In genomic region chr5:42807722-42808447, GRCh38 we compare ENCODE assay signal across 11 cellular contexts. TPM values are rescaled to one million over a fixed set of nuclear protein-coding genes. Genes with fewer than 3 reads are reported as not detected.
DNase-seq lines count a peak whose midpoint lies in the region; ATAC-seq and TF ChIP-seq lines count a peak whose summit lies in the region.
"Had no signal": no experiment of that assay in that cellular context is flagged by ENCODE, and none has a peak within 500 bp of the region (broad histone marks: within the 10 kb centered on the region; RNA-seq: fewer than 3 reads in every experiment).

No MANE protein-coding gene starts in this region.

- H3K4me1 ChIP-seq in Peyer's patch = peaks cover 0 to 7% (median 0%) of the 10 kb centered on the region in 4 donors
- peaks cover 0 to 47% (median 24%) of the 10 kb centered on the region in 12 donors for H3K4me1 ChIP-seq in heart left ventricle
- H3K4me1 ChIP-seq in mucosa of stomach (ENCODE audit: control insufficient read depth, insufficient read depth, low read length) = peaks cover 14% of the 10 kb centered on the region
- no peaks in the 10 kb centered on the region for H3K4me1 ChIP-seq in CD8-positive, alpha-beta memory T cell (ENCODE audit: insufficient read depth, low read length)

- no peak for DNase-seq in Peyer's patch
- DNase-seq in heart left ventricle = peak in 1 of 5 donors; percentile 36
- DNase-seq in HK-2 (ENCODE audit: unreplicated experiment) = no peak
- no peak for DNase-seq in CD8-positive, alpha-beta memory T cell
- no peak for DNase-seq in CD14-positive monocyte (ENCODE audit: low spot score)
- DNase-seq: NCI-H1092; stimulated activated CD8-positive, alpha-beta memory T cell treated with anti-CD3 and anti-CD28 coated beads, Interleukin-4, amount 100 ng/mL, for 48 hours had no signal

- ATAC-seq in heart left ventricle = peak in 3 of 4 donors; percentile 45 to 57 (median 48)
- ATAC-seq in GM21390 (IDR thresholded peaks at IDR 0.05; ENCODE audit: unreplicated experiment) = no peak

- peak overlapping the region; percentile 14 for H3K9ac ChIP-seq in mucosa of stomach (ENCODE audit: low read length)

- CTCF ChIA-PET in CD8-positive, alpha-beta memory T cell (lab: Charles Lee) = no interaction called here

- H3K27ac ChIP-seq in 22Rv1 (no peak overlapping the region; the same call in 1 of the 2 replicates), Peyer's patch (peak overlapping the region in 1 of 4 donors; percentile 80), heart left ventricle (peak overlapping the region in 6 of 12 donors; percentile 1 to 86 (median 27))
- H3K27ac ChIP-seq in CD8-positive, alpha-beta memory T cell (ENCODE audit: low read depth, low read length) = no peak overlapping the region
- H3K27ac ChIP-seq: VCaP had no signal

- H3K27ac Mint-ChIP-seq in CD8-positive, alpha-beta memory T cell = no peak overlapping the region
- peak overlapping the region in 1 of 7 donors; percentile 66 for H3K27ac Mint-ChIP-seq in CD14-positive monocyte

- no peak overlapping the region for H3K4me3 Mint-ChIP-seq in CD8-positive, alpha-beta memory T cell
- H3K4me3 Mint-ChIP-seq in CD14-positive monocyte = no peak overlapping the region

- H3K4me1 Mint-ChIP-seq in CD8-positive, alpha-beta memory T cell = no peaks in the 10 kb centered on the region
- H3K4me1 Mint-ChIP-seq in CD14-positive monocyte = peaks cover 20% of the 10 kb centered on the region

- no peaks in the 10 kb centered on the region for H3K27me3 ChIP-seq in Peyer's patch
- no peaks in the 10 kb centered on the region for H3K27me3 ChIP-seq in heart left ventricle
- H3K27me3 ChIP-seq in mucosa of stomach (ENCODE audit: control insufficient read depth, insufficient read depth, low read length) = no peaks in the 10 kb centered on the region
- no peaks in the 10 kb centered on the region for H3K27me3 ChIP-seq in CD8-positive, alpha-beta memory T cell (ENCODE audit: insufficient read depth, low read length, poor library complexity, severe bottlenecking)

- no peaks in the 10 kb centered on the region for H3K9me3 Mint-ChIP-seq in CD8-positive, alpha-beta memory T cell
- H3K9me3 Mint-ChIP-seq in CD14-positive monocyte = no peaks in the 10 kb centered on the region

- peaks cover 0 to 2% (median 0%) of the 10 kb centered on the region in 3 donors for H3K36me3 Mint-ChIP-seq in CD8-positive, alpha-beta memory T cell
- no peaks in the 10 kb centered on the region for H3K36me3 Mint-ChIP-seq in CD14-positive monocyte

- H3K9me3 ChIP-seq in Peyer's patch (no peaks in the 10 kb centered on the region), heart left ventricle (no peaks in the 10 kb centered on the region), mucosa of stomach (ENCODE audit: control insufficient read depth, low read length) (no peaks in the 10 kb centered on the region)
- no peaks in the 10 kb centered on the region for H3K9me3 ChIP-seq in CD8-positive, alpha-beta memory T cell (ENCODE audit: low read length)

- 53 to 61% (median 55%) methylated on average over 2 of the region's 2 CpGs for WGBS in heart left ventricle, 4 donors

- TF ChIP-seq POLR2A in Peyer's patch (IDR thresholded peaks at IDR 0.05) (peak in 1 of 2 donors; percentile 15), heart left ventricle (IDR thresholded peaks at IDR 0.05) (no peak)

- H3K27me3 Mint-ChIP-seq in CD8-positive, alpha-beta memory T cell = no peaks in the 10 kb centered on the region
- peaks cover 0 to 2% (median 0%) of the 10 kb centered on the region in 3 donors for H3K27me3 Mint-ChIP-seq in CD14-positive monocyte (ENCODE audit: low read depth in 3 of 3)

- peak overlapping the region in 3 of 4 donors; percentile 15 to 66 (median 59) for H3K4me3 ChIP-seq in Peyer's patch
- peak overlapping the region in 9 of 12 donors; percentile 52 to 70 (median 61) for H3K4me3 ChIP-seq in heart left ventricle
- no peak overlapping the region for H3K4me3 ChIP-seq in mucosa of stomach (ENCODE audit: low read length)
- no peak overlapping the region for H3K4me3 ChIP-seq in CD8-positive, alpha-beta memory T cell (ENCODE audit: low read length)

- TF ChIP-seq CTCF in 22Rv1 (IDR thresholded peaks at IDR 0.05) = peak; percentile 22
- no peak for TF ChIP-seq CTCF in Peyer's patch (IDR thresholded peaks at IDR 0.05)
- peak in 9 of 12 donors; percentile 19 to 44 (median 31) for TF ChIP-seq CTCF in heart left ventricle (IDR thresholded peaks at IDR 0.05)
- no peak for TF ChIP-seq CTCF in CD14-positive monocyte (IDR thresholded peaks at IDR 0.05)

- POLR2A ChIA-PET in CD8-positive, alpha-beta memory T cell (lab: Charles Lee) = no interaction called here

- intact Hi-C loops in heart left ventricle (cut with DNase I) (loop anchor here in 5 of 10 donors (1.0 to 10.0 kb wide), 5 partner anchors 77 to 84 kb away; no protein-coding TSS in a partner anchor), CD14-positive monocyte (cut with micrococcal nuclease) (no loop called here)

- H3K36me3 ChIP-seq in Peyer's patch = peaks cover 0 to 51% (median 0%) of the 10 kb centered on the region in 3 donors
- H3K36me3 ChIP-seq in heart left ventricle = peaks cover 0 to 55% (median 49%) of the 10 kb centered on the region in 9 donors
- peaks cover 4% of the 10 kb centered on the region for H3K36me3 ChIP-seq in mucosa of stomach (ENCODE audit: control insufficient read depth, insufficient read depth, low read length)
- H3K36me3 ChIP-seq in CD8-positive, alpha-beta memory T cell (ENCODE audit: insufficient read depth, low read length) = no peaks in the 10 kb centered on the region

RNA-seq across cellular contexts. Expression of gene SELENOP, which starts 3.8 kb away (rescaled TPM):
- total RNA-seq in Peyer's patch (1,000 to 10,000 TPM in 3 of 4 donors, 100 to 1,000 TPM in 1; 404 to 5,297 (median 1,595) TPM), heart left ventricle (100 to 1,000 TPM; 167 to 547 (median 255) TPM)
- polyA plus RNA-seq in heart left ventricle (10 to 100 TPM; 53.3 to 72.3 TPM), CD14-positive monocyte (under 1 TPM in 1 of 2 donors, not detected in 1; 0.24 TPM)
- 1 to 10 TPM in 1 of 2 experiments, under 1 TPM in 1; 0.75 to 1.2 TPM for total RNA-seq in CD8-positive, alpha-beta memory T cell
- polyA plus RNA-seq in CD8-positive, alpha-beta memory T cell = not detected

RNA-seq across cellular contexts. Expression of gene CCDC152, which starts 51.3 kb away (rescaled TPM):
- under 1 TPM in 1 of 4 donors, not detected in 3; 0.40 TPM for total RNA-seq in Peyer's patch
- 1 to 10 TPM in 5 of 9 donors, under 1 TPM in 4; 0.32 to 3.2 (median 1.0) TPM for total RNA-seq in heart left ventricle
- polyA plus RNA-seq in heart left ventricle = under 1 TPM; 0.42 to 0.71 TPM
- 10 to 100 TPM; 14.5 to 16.2 TPM for total RNA-seq in CD8-positive, alpha-beta memory T cell
- polyA plus RNA-seq in CD8-positive, alpha-beta memory T cell = 3.4 TPM
- under 1 TPM; 0.09 to 0.18 TPM for polyA plus RNA-seq in CD14-positive monocyte

Comparison
In these comparisons a context has a peak if more than half of its experiments do, and no peak if none do; other contexts are left out.
1. CTCF ChIP-seq: peak in 22Rv1 (single experiment) and heart left ventricle (9 of 12); none in Peyer's patch (0 of 6) and CD14-positive monocyte (single experiment).
2. H3K4me3 ChIP-seq: peak in Peyer's patch (3 of 4) and heart left ventricle (9 of 12); none in mucosa of stomach (single experiment) and CD8-positive, alpha-beta memory T cell (single experiment).
3. RNA of gene SELENOP, which starts 3.8 kb away (total RNA-seq): 404 to 5,297 TPM in Peyer's patch and 167 to 547 TPM in heart left ventricle; 0.75 to 1.2 TPM in CD8-positive, alpha-beta memory T cell; every median in the first group is over 10 times any median in the second.